Comparison of ENCODE assay signal across 18 cellular contexts in the genomic region with DNA sequence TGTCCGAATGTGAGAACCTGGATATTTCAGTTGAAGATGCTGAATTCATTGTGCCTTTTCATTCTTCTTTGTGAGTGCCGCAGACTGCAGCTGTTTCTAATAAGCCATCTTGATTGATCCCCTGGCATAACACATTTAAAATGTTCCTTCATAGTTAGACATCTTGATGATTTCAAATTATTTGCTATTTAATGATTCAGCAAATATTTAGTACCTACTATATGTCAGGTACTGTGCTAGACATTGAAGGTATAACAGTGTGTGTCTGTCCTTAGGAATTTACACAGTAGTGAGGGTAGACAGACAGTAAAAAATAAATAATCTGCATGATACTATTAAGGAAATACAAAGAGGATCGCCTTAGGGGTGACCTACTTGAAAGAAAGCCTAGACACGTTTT.
DNase-seq lines count a peak whose midpoint lies in the region; ATAC-seq, FAIRE-seq and TF ChIP-seq lines count a peak whose summit lies in the region.
"Had no signal": no experiment of that assay in that cellular context is flagged by ENCODE, and none has a peak within 500 bp of the region (broad histone marks: within the 10 kb centered on the region; RNA-seq: fewer than 3 reads in every experiment).

No MANE protein-coding gene starts in this region.

- FAIRE-seq in A549 (lab: Jason Lieb, UNC) = no peak
- FAIRE-seq: D721Med, G401.6, GM12891, GM19239 had no signal

- H3K4me2 ChIP-seq in A549 (no peak overlapping the region), GM23248 (ENCODE audit: unreplicated experiment) (no peak overlapping the region), IMR-90 (ENCODE audit: low read depth, low read length) (no peak overlapping the region), PC-9 (no peak overlapping the region)

- no peak overlapping the region for H2AK5ac ChIP-seq in IMR-90 (ENCODE audit: low read depth, low read length)

- no peak overlapping the region for H4K8ac ChIP-seq in IMR-90 (ENCODE audit: low read depth in 2 of 2, low read length in 2 of 2)

- no peak overlapping the region for H2BK5ac ChIP-seq in IMR-90 (ENCODE audit: low read depth, low read length, poor library complexity, severe bottlenecking)

- H4K5ac ChIP-seq in IMR-90 (ENCODE audit: low read depth, low read length) = no peak overlapping the region

- H4K20me1 ChIP-seq in GM23248 (ENCODE audit: insufficient read depth) (peaks cover 3% of the 10 kb centered on the region; the same call in 1 of the 2 replicates), IMR-90 (ENCODE audit: insufficient read depth, low read length) (no peaks in the 10 kb centered on the region; the same call in 1 of the 2 replicates), PC-9 (ENCODE audit: insufficient read depth) (no peaks in the 10 kb centered on the region)

- no peak for ATAC-seq in A549
- ATAC-seq in IMR-90 (ENCODE audit: low read depth) = no peak

- TF ChIP-seq EP300 in A549 (IDR thresholded peaks at IDR 0.05) = no peak

- intact Hi-C loops in IMR-90 (cut with micrococcal nuclease) = no loop called here
- intact Hi-C loops in PC-9 (cut with micrococcal nuclease; ENCODE audit: unreplicated experiment) = no loop called here

- peaks cover 7% of the 10 kb centered on the region for H3K9me1 ChIP-seq in IMR-90 (ENCODE audit: insufficient read depth, low read length)

- DNase-seq in A549 (ENCODE audit: low read depth in 1 of 2, low spot score in 1 of 2) = no peak
- DNase-seq in GM23248 = no peak
- DNase-seq in IMR-90 = no peak
- DNase-seq in brain microvascular endothelial cell = no peak
- no peak for DNase-seq in PC-9
- no peak for DNase-seq in amniotic stem cell (lab: John Stamatoyannopoulos, UW)
- no peak for DNase-seq in dedifferentiated amniotic fluid mesenchymal stem cell (ENCODE audit: extremely low spot score)
- no peak for DNase-seq in central memory CD4-positive, alpha-beta T cell
- DNase-seq: BE2C; Caco-2; CD4-positive, CD25-positive, alpha-beta regulatory T cell; H7; KG1 had no signal

- no peak overlapping the region for H2BK120ac ChIP-seq in IMR-90 (ENCODE audit: low read depth, low read length)

- no peak overlapping the region for H2AK9ac ChIP-seq in IMR-90 (replicated peaks; ENCODE audit: low read depth, low read length, poor library complexity)

- H2BK15ac ChIP-seq in IMR-90 (ENCODE audit: low read depth, low read length) = no peak overlapping the region

- CTCF ChIA-PET in A549 (lab: Yijun Ruan, JAX) = no interaction called here
- CTCF ChIA-PET in IMR-90 (lab: Yijun Ruan, JAX) = no interaction called here
- CTCF ChIA-PET in PC-9 (lab: Charles Lee) = no interaction called here

- H3K27ac ChIP-seq in A549 (no peak overlapping the region), GM23248 (peak overlapping the region; percentile 22; the same call in 1 of the 2 replicates), IMR-90 (ENCODE audit: insufficient read depth, low read length) (no peak overlapping the region), brain microvascular endothelial cell (peak overlapping the region; percentile 61), PC-9 (no peak overlapping the region)
- H3K27ac ChIP-seq: HL-60 had no signal

- peaks cover 3 to 17% of the 10 kb centered on the region in 2 experiments; a peak in 3 of 4 replicates for H3K79me1 ChIP-seq in IMR-90 (ENCODE audit: low read depth in 1 of 2, low read length in 2 of 2)

- H3K18ac ChIP-seq in IMR-90 (ENCODE audit: low read depth, low read length) = no peak overlapping the region

- H2AFZ ChIP-seq in GM23248 (no peak overlapping the region), IMR-90 (replicated peaks; ENCODE audit: low read length, poor library complexity) (no peak overlapping the region), PC-9 (no peak overlapping the region)

- POLR2A ChIA-PET in A549 (lab: Yijun Ruan, JAX) (no interaction called here), IMR-90 (lab: Charles Lee; ENCODE audit: unreplicated experiment) (no interaction called here), PC-9 (lab: Charles Lee; ENCODE audit: unreplicated experiment) (no interaction called here)

- 0 out of 2 replicates have a peak, but pooled peaks cover 9% of the 10 kb centered on the region for H3K36me3 ChIP-seq in GM23248 (ENCODE audit: low read depth)
- H3K36me3 ChIP-seq in IMR-90 (ENCODE audit: control insufficient read depth, insufficient read depth, low read length) = peaks cover 15% of the 10 kb centered on the region
- H3K36me3 ChIP-seq in brain microvascular endothelial cell (replicated peaks) = peaks cover 2% of the 10 kb centered on the region
- H3K36me3 ChIP-seq in PC-9 (ENCODE audit: low read depth) = no peaks in the 10 kb centered on the region

- TF ChIP-seq RAD21 in A549 (conservative IDR thresholded peaks at IDR 0.05 in 1 of 2, IDR thresholded peaks at IDR 0.05 in 1 of 2) (no peak), IMR-90 (IDR thresholded peaks at IDR 0.05; ENCODE audit: low read length) (no peak)

- H3K23ac ChIP-seq in IMR-90 (ENCODE audit: low read depth, low read length) = no peak overlapping the region

- H3F3A ChIP-seq in GM23248 (ENCODE audit: insufficient read depth) (no peaks in the 10 kb centered on the region; the same call in 1 of the 2 replicates), PC-9 (ENCODE audit: insufficient read depth, low read depth) (no peaks in the 10 kb centered on the region)

- H3K56ac ChIP-seq in IMR-90 (ENCODE audit: extremely low read depth, insufficient read depth, low read length) = no peak overlapping the region

- no peak overlapping the region for H2BK20ac ChIP-seq in IMR-90 (ENCODE audit: low read depth, low read length)

- H4K91ac ChIP-seq in IMR-90 (ENCODE audit: insufficient read depth, low read depth, low read length) = no peak overlapping the region

- WGBS in A549 (ENCODE audit: missing lambda C conversion rate) = 84% methylated on average over 4 of the region's 4 CpGs
- 85 to 86% methylated on average over 4 of the region's 4 CpGs for WGBS in GM23248 (ENCODE audit: low coverage in 1 of 2, low lambda C conversion rate in 2 of 2, missing lambda C conversion rate in 2 of 2), 2 experiments
- WGBS in IMR-90 (ENCODE audit: extremely low coverage in 2 of 2, insufficient read length in 1 of 2), 2 experiments = 93% methylated on average over 2 of the region's 4 CpGs; no CpG with 5 or more reads in 1 of the 2 experiments

- 0 out of 2 replicates have a peak overlapping the region, but pooled peaks have one; percentile 28 for H3K9ac ChIP-seq in GM23248
- H3K9ac ChIP-seq in IMR-90 (ENCODE audit: low read depth, low read length) = no peak overlapping the region

- H3K9me3 ChIP-seq in A549 (no peaks in the 10 kb centered on the region), GM23248 (ENCODE audit: low read depth) (no peaks in the 10 kb centered on the region), IMR-90 (ENCODE audit: control insufficient read depth, insufficient read depth, low read length) (peaks cover 2% of the 10 kb centered on the region; the same call in 1 of the 2 replicates), PC-9 (ENCODE audit: insufficient read depth, low read depth) (no peaks in the 10 kb centered on the region)
- H3K9me3 ChIP-seq: BE2C, Caco-2 had no signal

- no peak overlapping the region for H3K4me3 ChIP-seq in A549
- no peak overlapping the region for H3K4me3 ChIP-seq in GM23248
- no peak overlapping the region for H3K4me3 ChIP-seq in IMR-90 (ENCODE audit: insufficient read depth, low read depth, low read length)
- no peak overlapping the region for H3K4me3 ChIP-seq in brain microvascular endothelial cell (ENCODE audit: low read depth, low read length)
- no peak overlapping the region for H3K4me3 ChIP-seq in PC-9

- H3K9me2 ChIP-seq in GM23248 (ENCODE audit: insufficient read depth) (no peaks in the 10 kb centered on the region; the same call in 1 of the 2 replicates), PC-9 (ENCODE audit: insufficient read depth) (no peaks in the 10 kb centered on the region)

- TF ChIP-seq CTCF in A549 (IDR thresholded peaks at IDR 0.05) = no peak
- no peak for TF ChIP-seq CTCF in IMR-90 (conservative IDR thresholded peaks at IDR 0.05; ENCODE audit: low read depth, low read length)
- no peak for TF ChIP-seq CTCF in brain microvascular endothelial cell (IDR thresholded peaks at IDR 0.05; ENCODE audit: low read depth, low read length, missing control alignments)
- no peak for TF ChIP-seq CTCF in PC-9 (conservative IDR thresholded peaks at IDR 0.05)

- BruUV-seq in IMR-90 (replicated peaks; lab: Mats Ljungman, UMichigan) = no TSS peak
- BruUV-seq in PC-9 (replicated peaks; lab: Mats Ljungman, UMichigan) = no TSS peak

- dilution Hi-C loops in IMR-90 (cut with HindIII; ENCODE audit: low sequenced_read_pairs, unreplicated experiment) = no loop called here

- H3K4me1 ChIP-seq in A549 = no peaks in the 10 kb centered on the region
- H3K4me1 ChIP-seq in GM23248 (ENCODE audit: insufficient read depth) = peaks cover 10% of the 10 kb centered on the region
- H3K4me1 ChIP-seq in IMR-90 (ENCODE audit: control insufficient read depth, insufficient read depth, low read length) = peaks cover 5% of the 10 kb centered on the region; the same call in 1 of the 2 replicates
- H3K4me1 ChIP-seq in PC-9 (replicated peaks; ENCODE audit: insufficient read depth) = no peaks in the 10 kb centered on the region
- H3K4me1 ChIP-seq: BE2C, Caco-2 had no signal

- no peaks in the 10 kb centered on the region; the same call in 1 of the 2 replicates for H3K79me2 ChIP-seq in GM23248 (ENCODE audit: insufficient read depth)
- H3K79me2 ChIP-seq in PC-9 (ENCODE audit: low read depth) = no peaks in the 10 kb centered on the region

- no peaks in the 10 kb centered on the region for H3K27me3 ChIP-seq in GM23248 (replicated peaks; ENCODE audit: insufficient read depth)
- no peaks in the 10 kb centered on the region for H3K27me3 ChIP-seq in IMR-90 (ENCODE audit: control insufficient read depth, insufficient read depth, low read length)
- no peaks in the 10 kb centered on the region for H3K27me3 ChIP-seq in brain microvascular endothelial cell (replicated peaks)
- no peaks in the 10 kb centered on the region for H3K27me3 ChIP-seq in PC-9 (ENCODE audit: insufficient read depth, low read depth)
- H3K27me3 ChIP-seq: BE2C had no signal

- no peak overlapping the region for H3K4ac ChIP-seq in IMR-90 (ENCODE audit: low read depth, low read length)

- H3K14ac ChIP-seq in IMR-90 (replicated peaks; ENCODE audit: low read depth, low read length) = no peak overlapping the region

- TF ChIP-seq POLR2A in A549 (IDR thresholded peaks at IDR 0.05; ENCODE audit: low read length) (no peak), IMR-90 (IDR thresholded peaks at IDR 0.05; ENCODE audit: low read depth, low read length) (no peak)

- in situ Hi-C loops in GM23248 (cut with MboI) (no loop called here), IMR-90 (cut with MboI; ENCODE audit: low sequenced_read_pairs) (no loop called here), brain microvascular endothelial cell (cut with HindIII; ENCODE audit: low pct_ligation_motif_present, low sequenced_read_pairs) (no loop called here)

TF ChIP-seq in A549, 52 proteins besides CTCF, POLR2A, EP300 and RAD21 (continues in another document):
- no peak for TF ChIP-seq ZNF302 (CRISPR knock-in tag; IDR thresholded peaks at IDR 0.05)

TF ChIP-seq in IMR-90, 13 proteins besides CTCF, POLR2A, EP300 and RAD21:
- TF ChIP-seq MAZ (IDR thresholded peaks at IDR 0.05; ENCODE audit: borderline replicate concordance, low read depth, low read length) = no peak
- TF ChIP-seq MAFK (IDR thresholded peaks at IDR 0.05; ENCODE audit: low read depth, low read length) = 0 out of 2 replicates have a peak, but pooled peaks have one; percentile 20

Comparison
In these comparisons a context has a peak if more than half of its experiments do, and no peak if none do; other contexts are left out.
1. H3K27ac ChIP-seq: peak in GM23248 (single experiment) and brain microvascular endothelial cell (single experiment); none in A549 (0 of 2), IMR-90 (single experiment) and PC-9 (single experiment).